16 cellular contexts compared by ENCODE assay signal in the genomic region with DNA sequence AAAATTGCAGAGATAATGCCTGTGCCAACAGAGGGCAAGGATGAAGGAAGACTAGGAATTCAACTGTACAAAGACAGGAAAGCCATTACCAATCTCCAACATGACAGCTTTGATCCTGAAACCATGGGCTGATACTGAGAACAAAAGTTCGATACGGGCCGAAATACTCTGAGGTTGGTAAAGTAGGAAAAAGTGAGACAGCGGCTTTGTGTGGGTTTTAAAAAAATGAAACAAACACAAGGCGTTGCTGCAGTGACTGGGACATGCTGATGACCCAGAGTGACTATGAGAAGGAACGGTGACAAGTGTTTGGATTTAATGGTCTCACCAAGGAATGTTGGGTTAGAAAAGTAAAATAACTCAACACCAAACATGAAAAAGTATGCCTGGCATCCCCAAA.
"Had no signal": no experiment of that assay in that cellular context is flagged by ENCODE, and none has a peak within 500 bp of the region (broad histone marks: within the 10 kb centered on the region; RNA-seq: fewer than 3 reads in every experiment).

No MANE protein-coding gene starts in this region.

- H3K4me1 ChIP-seq: body of pancreas, psoas muscle had no signal

- H3K27me3 Mint-ChIP-seq: activated naive CD8-positive, alpha-beta T cell treated with anti-CD3 and anti-CD28 coated beads, Interleukin-2, amount 10 ng/mL, durations not matched to agents 7 days and 5 days; naive thymus-derived CD4-positive, alpha-beta T cell; stimulated activated memory B cell treated with anti-CD40 and anti-IgM and Interleukin-4, amounts not matched to agents 10 μg/mL and 1 μg/mL and 100 μg/mL, for 72 hours had no signal

- H3K27ac Mint-ChIP-seq: activated naive CD8-positive, alpha-beta T cell treated with anti-CD3 and anti-CD28 coated beads, Interleukin-2, amount 10 ng/mL, durations not matched to agents 7 days and 5 days; activated T-helper 2 cell treated with anti-CD3 and anti-CD28 coated beads, Interferon-gamma antibody, Interleukin-2, Interleukin-4, amounts not matched to agents 10 μg/mL and 5 μg/mL and 100 μg/mL, durations not matched to agents 14 hours and 24 hours and 36 hours; stimulated activated memory B cell treated with anti-CD40 and anti-IgM and Interleukin-4, amounts not matched to agents 10 μg/mL and 1 μg/mL and 100 μg/mL, for 72 hours had no signal

- DNase-seq: activated CD4-positive, alpha-beta T cell treated with anti-CD3 and anti-CD28 coated beads for 48 hours; activated CD4-positive, CD25-positive, alpha-beta regulatory T cell; activated naive CD8-positive, alpha-beta T cell treated with anti-CD3 and anti-CD28 coated beads, Interleukin-2, amount 10 ng/mL, durations not matched to agents 7 days and 5 days; body of pancreas; caudate nucleus; foreskin fibroblast; mesenchymal stem cell; naive thymus-derived CD4-positive, alpha-beta T cell; ovary; psoas muscle; right cardiac atrium; small intestine; stimulated activated CD4-positive, alpha-beta T cell treated with anti-CD3 and anti-CD28 coated beads, Interleukin-4, amount 100 ng/mL, for 24 hours had no signal

- H3K9me3 Mint-ChIP-seq: activated naive CD8-positive, alpha-beta T cell treated with anti-CD3 and anti-CD28 coated beads, Interleukin-2, amount 10 ng/mL, durations not matched to agents 7 days and 5 days; activated T-helper 2 cell treated with anti-CD3 and anti-CD28 coated beads, Interferon-gamma antibody, Interleukin-2, Interleukin-4, amounts not matched to agents 10 μg/mL and 5 μg/mL and 100 μg/mL, durations not matched to agents 14 hours and 24 hours and 36 hours; naive thymus-derived CD4-positive, alpha-beta T cell; stimulated activated memory B cell treated with anti-CD40 and anti-IgM and Interleukin-4, amounts not matched to agents 10 μg/mL and 1 μg/mL and 100 μg/mL, for 72 hours had no signal

- H3K36me3 ChIP-seq: ovary had no signal

- H3K4me3 Mint-ChIP-seq: activated naive CD8-positive, alpha-beta T cell treated with anti-CD3 and anti-CD28 coated beads, Interleukin-2, amount 10 ng/mL, durations not matched to agents 7 days and 5 days; naive thymus-derived CD4-positive, alpha-beta T cell; stimulated activated memory B cell treated with anti-CD40 and anti-IgM and Interleukin-4, amounts not matched to agents 10 μg/mL and 1 μg/mL and 100 μg/mL, for 72 hours had no signal

- H3K27ac ChIP-seq: body of pancreas, hepatocyte, ovary, psoas muscle had no signal

- H3K4me3 ChIP-seq: body of pancreas, hepatocyte, ovary, psoas muscle had no signal

- H3K4me1 Mint-ChIP-seq: stimulated activated memory B cell treated with anti-CD40 and anti-IgM and Interleukin-4, amounts not matched to agents 10 μg/mL and 1 μg/mL and 100 μg/mL, for 72 hours had no signal

- ATAC-seq: body of pancreas; naive thymus-derived CD4-positive, alpha-beta T cell; psoas muscle; right cardiac atrium; stimulated activated memory B cell treated with anti-CD40 and anti-IgM and Interleukin-4, amounts not matched to agents 10 μg/mL and 1 μg/mL and 100 μg/mL, for 72 hours had no signal

- H3K27me3 ChIP-seq: body of pancreas, hepatocyte, ovary had no signal

- H3K9me3 ChIP-seq: body of pancreas, ovary, psoas muscle had no signal
